ENCODE assay signal across 15 cellular contexts in genomic region chr7:46321556-46322205, GRCh38.
DNase-seq lines count a peak whose midpoint lies in the region; ATAC-seq, FAIRE-seq and TF ChIP-seq lines count a peak whose summit lies in the region.
"Had no signal": no experiment of that assay in that cellular context is flagged by ENCODE, and none has a peak within 500 bp of the region (broad histone marks: within the 10 kb centered on the region; RNA-seq: fewer than 3 reads in every experiment).

No MANE protein-coding gene starts in this region.

- 0 out of 6 replicates have a peak overlapping the region, but pooled peaks of 1 of the 2 experiments have one; percentile 35 for H3K27ac ChIP-seq in A549
- H3K27ac ChIP-seq in brain microvascular endothelial cell: peak overlapping the region; percentile 77
- no peak overlapping the region for H3K27ac ChIP-seq in transverse colon
- no peak overlapping the region for H3K27ac ChIP-seq in esophagus muscularis mucosa (replicated peaks in 1 of 4)

- 73% methylated on average over 11 of the region's 11 CpGs for WGBS in A549 (ENCODE audit: missing lambda C conversion rate)
- 75 to 76% methylated on average over 5 to 11 of the region's 11 CpGs for WGBS in transverse colon (ENCODE audit: low coverage in 1 of 2), 2 donors
- WGBS in esophagus muscularis mucosa: 76% methylated on average over 11 of the region's 11 CpGs

- no peaks in the 10 kb centered on the region for H3K9me3 ChIP-seq in A549
- no peaks in the 10 kb centered on the region for H3K9me3 ChIP-seq in transverse colon
- H3K9me3 ChIP-seq in esophagus muscularis mucosa: peaks cover 0 to 5% (median 0%) of the 10 kb centered on the region in 4 donors

- H3K27me3 ChIP-seq in brain microvascular endothelial cell (replicated peaks) (no peaks in the 10 kb centered on the region), transverse colon (no peaks in the 10 kb centered on the region), esophagus muscularis mucosa (no peaks in the 10 kb centered on the region)

- H3K4me2 ChIP-seq in A549: 0 out of 3 replicates have a peak overlapping the region, but pooled peaks have one; percentile 16

- CTCF ChIA-PET in A549 (lab: Yijun Ruan, JAX): no interaction called here

- in situ Hi-C loops in brain microvascular endothelial cell (cut with HindIII; ENCODE audit: low pct_ligation_motif_present, low sequenced_read_pairs) (no loop called here), transverse colon (cut with MboI; ENCODE audit: low pct_ligation_motif_present in 1 of 4, low pct_unique_long_range_greater_than_20kb in 1 of 4, low sequenced_read_pairs in 3 of 4) (no loop called here)

- intact Hi-C loops in transverse colon (cut with DNase I; ENCODE audit: low total_unique reads) (no loop called here), esophagus muscularis mucosa (cut with DNase I) (no loop called here)

- no peak for TF ChIP-seq CTCF in A549 (IDR thresholded peaks at IDR 0.05)
- TF ChIP-seq CTCF in brain microvascular endothelial cell (IDR thresholded peaks at IDR 0.05; ENCODE audit: low read depth, low read length, missing control alignments): no peak
- no peak for TF ChIP-seq CTCF in transverse colon (IDR thresholded peaks at IDR 0.05)
- TF ChIP-seq CTCF in esophagus muscularis mucosa (IDR thresholded peaks at IDR 0.05): no peak

- H3K4me1 ChIP-seq in A549: peaks cover 18% of the 10 kb centered on the region
- no peaks in the 10 kb centered on the region for H3K4me1 ChIP-seq in transverse colon
- H3K4me1 ChIP-seq in esophagus muscularis mucosa: no peaks in the 10 kb centered on the region

- no peak for TF ChIP-seq EP300 in A549 (IDR thresholded peaks at IDR 0.05)
- no peak for TF ChIP-seq EP300 in transverse colon (IDR thresholded peaks at IDR 0.05; ENCODE audit: low read depth)
- no peak for TF ChIP-seq EP300 in esophagus muscularis mucosa (IDR thresholded peaks at IDR 0.05)

- H3K36me3 ChIP-seq in brain microvascular endothelial cell (replicated peaks) (no peaks in the 10 kb centered on the region), transverse colon (no peaks in the 10 kb centered on the region), esophagus muscularis mucosa (no peaks in the 10 kb centered on the region)

- no peak for TF ChIP-seq POLR2A in A549 (IDR thresholded peaks at IDR 0.05; ENCODE audit: low read length)
- TF ChIP-seq POLR2A in transverse colon (IDR thresholded peaks at IDR 0.05): no peak
- TF ChIP-seq POLR2A in esophagus muscularis mucosa (IDR thresholded peaks at IDR 0.05; ENCODE audit: low read depth): no peak

- POLR2A ChIA-PET in A549 (lab: Yijun Ruan, JAX): interaction anchor here (0.6 kb wide), 2 partner anchors 40 to 84 kb away, joined by 3 to 4 read pairs; no protein-coding TSS in a partner anchor

- peak in 1 of 2 experiments; percentile 31 for DNase-seq in A549 (ENCODE audit: low read depth in 1 of 2, low spot score in 1 of 2)
- peak; percentile 20 for DNase-seq in HuH-7 (ENCODE audit: low spot score)
- peak; percentile 81 for DNase-seq in brain microvascular endothelial cell
- peak; percentile 17 to 59 for DNase-seq in lung microvascular endothelial cell (ENCODE audit: low read depth in 2 of 2)
- no peak for DNase-seq in transverse colon
- DNase-seq in DMS153 (lab: John Stamatoyannopoulos, UW): no peak
- no peak for DNase-seq in esophagus muscularis mucosa (ENCODE audit: extremely low spot score)
- DNase-seq: activated CD4-positive, alpha-beta T cell treated with anti-CD3 and anti-CD28 coated beads for 36 hours; activated naive CD8-positive, alpha-beta T cell treated with anti-CD3 and anti-CD28 coated beads, Interleukin-2, amount 10 ng/mL, durations not matched to agents 7 days and 5 days; CD8-positive, alpha-beta T cell; cerebellar nuclear complex; MV-4-11; NCI-H2107; substantia nigra had no signal

- H3K4me3 ChIP-seq in A549 (no peak overlapping the region), brain microvascular endothelial cell (ENCODE audit: low read depth, low read length) (no peak overlapping the region), transverse colon (no peak overlapping the region), esophagus muscularis mucosa (no peak overlapping the region)

- TF ChIP-seq RAD21 in A549 (conservative IDR thresholded peaks at IDR 0.05 in 1 of 2, IDR thresholded peaks at IDR 0.05 in 1 of 2): no peak

- FAIRE-seq in A549 (lab: Jason Lieb, UNC): no peak

- ATAC-seq in A549 (peak in 1 of 2 experiments; percentile 36; a peak in 2 of 6 replicates), HG02588 (IDR thresholded peaks at IDR 0.05; ENCODE audit: unreplicated experiment) (no peak)
- ATAC-seq: activated CD4-positive, alpha-beta T cell treated with anti-CD3 and anti-CD28 coated beads for 36 hours; CD8-positive, alpha-beta T cell had no signal

TF ChIP-seq in A549, 52 proteins besides CTCF, POLR2A, EP300 and RAD21:
- TF ChIP-seq ZSCAN20 (CRISPR knock-in tag; IDR thresholded peaks at IDR 0.05) (no peak), ZNF302 (CRISPR knock-in tag; IDR thresholded peaks at IDR 0.05) (no peak), FOSL2 (IDR thresholded peaks at IDR 0.05) (no peak), FOSL2 (CRISPR knock-in tag; IDR thresholded peaks at IDR 0.05) (peak; percentile 26; the same call in 1 of the 2 replicates)

Comparison
In these comparisons a context has a peak if more than half of its experiments do, and no peak if none do; other contexts are left out.
1. DNase-seq: peak in HuH-7 (single experiment), brain microvascular endothelial cell (single experiment) and lung microvascular endothelial cell (2 of 2); none in transverse colon (single experiment), DMS153 (single experiment) and esophagus muscularis mucosa (single experiment).